In genomic region chr6:29737707-29738630, GRCh38 we compare ENCODE assay signal across 8 cellular contexts. TPM values are rescaled to one million over a fixed set of nuclear protein-coding genes. Genes with fewer than 3 reads are reported as not detected.
A peak's percentile ranks its signal among the peaks of the same experiment; 100 is the strongest.
DNase-seq lines count a peak whose midpoint lies in the region; ATAC-seq and TF ChIP-seq lines count a peak whose summit lies in the region.

No MANE protein-coding gene starts in this region.

- DNase-seq in GM04503 (ENCODE audit: low read depth): peak; percentile 21
- peak; percentile 37 for DNase-seq in Jurkat, Clone E6-1 (ENCODE audit: low read depth, low spot score)
- DNase-seq in T follicular helper cell (ENCODE audit: low read depth): peak; percentile 60
- DNase-seq in adrenal gland: peak; percentile 70 to 85 (median 81)
- peak; percentile 55 for DNase-seq in left ventricle myocardium superior
- peak; percentile 84 for DNase-seq in sigmoid colon
- DNase-seq in NCI-H524 treated with DMSO at 0.1 percent for 48 hours (lab: John Stamatoyannopoulos, UW): no peak

- H3K27ac ChIP-seq in adrenal gland (no peak overlapping the region), sigmoid colon (no peak overlapping the region)

- H3K36me3 ChIP-seq in adrenal gland (replicated peaks in 1 of 2) (no peaks in the 10 kb centered on the region), sigmoid colon (no peaks in the 10 kb centered on the region)

- intact Hi-C loops in adrenal gland (cut with DNase I): loop anchor here in 1 of 2 donors (10.0 kb wide), 1 partner anchor 97 kb away; no protein-coding TSS in a partner anchor
- intact Hi-C loops in left ventricle myocardium superior (cut with micrococcal nuclease): no loop called here
- intact Hi-C loops in sigmoid colon (cut with DNase I): loop anchor here (1.0 to 10.0 kb wide), 4 partner anchors 15 to 207 kb away; partner anchors contain the start of gene HLA-A

- 42 to 48% (median 46%) methylated on average over 9 of the region's 9 CpGs for WGBS in adrenal gland, 4 donors
- WGBS in sigmoid colon, 2 donors: 42 to 48% methylated on average over 9 of the region's 9 CpGs

- no peaks in the 10 kb centered on the region for H3K4me1 ChIP-seq in adrenal gland (replicated peaks in 1 of 2)
- no peaks in the 10 kb centered on the region for H3K4me1 ChIP-seq in sigmoid colon

- no peak overlapping the region for H3K4me3 ChIP-seq in Jurkat, Clone E6-1 (ENCODE audit: low read length)
- no peak overlapping the region for H3K4me3 ChIP-seq in adrenal gland
- H3K4me3 ChIP-seq in sigmoid colon: no peak overlapping the region

- no peak for TF ChIP-seq EP300 in sigmoid colon (IDR thresholded peaks at IDR 0.05)

- H3K27me3 ChIP-seq in adrenal gland: no peaks in the 10 kb centered on the region
- no peaks in the 10 kb centered on the region for H3K27me3 ChIP-seq in sigmoid colon

- TF ChIP-seq POLR2A in adrenal gland (IDR thresholded peaks at IDR 0.05) (no peak), sigmoid colon (IDR thresholded peaks at IDR 0.05) (no peak)

- H3K9me3 ChIP-seq in adrenal gland (replicated peaks in 1 of 3): no peaks in the 10 kb centered on the region
- H3K9me3 ChIP-seq in sigmoid colon: no peaks in the 10 kb centered on the region

- ATAC-seq in left ventricle myocardium superior (peak; percentile 90), HG03280 (IDR thresholded peaks at IDR 0.05; ENCODE audit: unreplicated experiment) (no peak)

- TF ChIP-seq CTCF in adrenal gland (IDR thresholded peaks at IDR 0.05) (peak; percentile 41 to 89 (median 79)), sigmoid colon (IDR thresholded peaks at IDR 0.05) (peak; percentile 60 to 76 (median 62))

RNA-seq across cellular contexts. Expression of gene HLA-F, which starts 14.7 kb away (rescaled TPM):
- 35.1 TPM for polyA plus RNA-seq in Jurkat, Clone E6-1 (2012; ENCODE audit: insufficient read depth, insufficient read length)
- total RNA-seq in adrenal gland (100 to 1,000 TPM in 2 of 8 donors, 10 to 100 TPM in 6; 53.0 to 145 (median 85.0) TPM), left ventricle myocardium superior (32.3 TPM), sigmoid colon (10 to 100 TPM; 33.4 to 74.2 (median 38.5) TPM)
- polyA plus RNA-seq in adrenal gland (100 to 1,000 TPM in 2 of 3 donors, 10 to 100 TPM in 1; 15.9 to 285 (median 171) TPM), sigmoid colon (100 to 1,000 TPM in 1 of 3 donors, 10 to 100 TPM in 2; 43.2 to 504 (median 70.7) TPM)

RNA-seq across cellular contexts. Expression of gene ZFP57, which starts 57.0 kb away (rescaled TPM):
- polyA plus RNA-seq in Jurkat, Clone E6-1 (2012; ENCODE audit: insufficient read depth, insufficient read length): not detected
- total RNA-seq in adrenal gland (1 to 10 TPM in 1 of 8 donors, under 1 TPM in 2, not detected in 5; 0.51 to 1.3 (median 0.96) TPM), left ventricle myocardium superior (not detected), sigmoid colon (not detected)
- polyA plus RNA-seq in adrenal gland (1 to 10 TPM in 1 of 3 donors, not detected in 2; 1.9 TPM), sigmoid colon (under 1 TPM in 1 of 3 donors, not detected in 2; 0.03 TPM)
